In the genomic region with DNA sequence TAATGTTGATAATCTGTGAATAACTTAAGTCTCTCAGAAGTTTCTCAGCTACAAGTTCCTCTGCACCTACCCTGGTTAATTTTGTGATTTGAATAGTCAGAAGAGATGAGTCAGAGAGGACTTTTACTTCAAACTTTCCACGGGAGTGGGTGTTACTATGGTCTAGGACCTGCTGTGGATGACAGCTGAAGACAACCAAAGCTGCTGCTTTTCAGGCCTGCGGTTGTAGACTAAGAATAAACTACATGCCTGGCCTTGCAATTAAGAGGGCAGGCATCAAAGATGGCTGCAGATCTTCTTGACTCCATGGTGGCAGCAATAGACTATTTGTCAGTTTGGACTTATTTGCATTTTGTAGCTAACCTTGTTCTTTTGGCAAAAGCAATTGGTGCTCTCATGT, we compare ENCODE assay signal across 7 cellular contexts.
DNase-seq lines count a peak whose midpoint lies in the region; ATAC-seq and TF ChIP-seq lines count a peak whose summit lies in the region.

No MANE protein-coding gene starts in this region.

- no peaks in the 10 kb centered on the region for H3K27me3 ChIP-seq in esophagus squamous epithelium

- WGBS in esophagus squamous epithelium, 2 donors, result 21 to 48% methylated on average over 2 of the region's 2 CpGs
- 42 to 48% methylated on average over 2 of the region's 2 CpGs for WGBS in lower leg skin, 2 donors

- no peak overlapping the region for H3K4me3 Mint-ChIP-seq in CD14-positive monocyte

- H3K27ac ChIP-seq in esophagus squamous epithelium, result no peak overlapping the region

- DNase-seq in activated T-cell treated with anti-CD3 and anti-CD28 coated beads, Interleukin-2, amount 50 U/mL, for 48 hours, result peak; percentile 32 to 53
- DNase-seq in stimulated activated CD8-positive, alpha-beta memory T cell treated with anti-CD3 and anti-CD28 coated beads, Interleukin-2, amount 100 ng/mL, for 48 hours (ENCODE audit: low read depth in 2 of 2), result peak; percentile 3 to 8
- DNase-seq in esophagus squamous epithelium (lab: John Stamatoyannopoulos, UW) (no peak), CD14-positive monocyte (ENCODE audit: low spot score) (no peak), lower leg skin (ENCODE audit: low spot score in 2 of 2) (no peak)

- H3K4me3 ChIP-seq in esophagus squamous epithelium (no peak overlapping the region), lower leg skin (ENCODE audit: low read depth, poor library complexity, severe bottlenecking) (no peak overlapping the region)

- intact Hi-C loops in esophagus squamous epithelium (cut with DNase I) (no loop called here), CD14-positive monocyte (cut with micrococcal nuclease) (no loop called here), lower leg skin (cut with DNase I; ENCODE audit: low total_unique reads) (no loop called here)

- no peaks in the 10 kb centered on the region for H3K4me1 Mint-ChIP-seq in CD14-positive monocyte

- H3K27ac Mint-ChIP-seq in CD14-positive monocyte, result no peak overlapping the region

- ATAC-seq in GM19397 (IDR thresholded peaks at IDR 0.05; ENCODE audit: unreplicated experiment), result peak; percentile 68
- ATAC-seq in HG03060 (IDR thresholded peaks at IDR 0.05; ENCODE audit: low read depth, unreplicated experiment), result peak; percentile 95

- TF ChIP-seq CTCF in esophagus squamous epithelium (IDR thresholded peaks at IDR 0.05), result no peak
- no peak for TF ChIP-seq CTCF in CD14-positive monocyte (IDR thresholded peaks at IDR 0.05)
- TF ChIP-seq CTCF in lower leg skin (IDR thresholded peaks at IDR 0.05), result no peak

- no peaks in the 10 kb centered on the region for H3K9me3 ChIP-seq in esophagus squamous epithelium

- peaks cover 0 to 7% (median 0%) of the 10 kb centered on the region in 3 donors for H3K4me1 ChIP-seq in esophagus squamous epithelium

- H3K9me3 Mint-ChIP-seq in CD14-positive monocyte, result peaks cover 0 to 4% (median 2%) of the 10 kb centered on the region in 7 donors

- H3K27me3 Mint-ChIP-seq in CD14-positive monocyte (ENCODE audit: low read depth in 3 of 3), result peaks cover 0 to 3% (median 2%) of the 10 kb centered on the region in 3 donors

- TF ChIP-seq POLR2A in esophagus squamous epithelium (IDR thresholded peaks at IDR 0.05) (no peak), lower leg skin (IDR thresholded peaks at IDR 0.05) (no peak)

- H3K36me3 Mint-ChIP-seq in CD14-positive monocyte, result no peaks in the 10 kb centered on the region

- no peaks in the 10 kb centered on the region for H3K36me3 ChIP-seq in esophagus squamous epithelium

Comparison
In these comparisons a context has a peak if more than half of its experiments do, and no peak if none do; other contexts are left out.
1. DNase-seq: peak in activated T-cell treated with anti-CD3 and anti-CD28 coated beads, Interleukin-2, amount 50 U/mL, for 48 hours (2 of 2) and stimulated activated CD8-positive, alpha-beta memory T cell treated with anti-CD3 and anti-CD28 coated beads, Interleukin-2, amount 100 ng/mL, for 48 hours (2 of 2); none in esophagus squamous epithelium (single experiment), CD14-positive monocyte (single experiment) and lower leg skin (0 of 2).